Comparison of ENCODE assay signal across 10 cellular contexts in genomic region chr4:10097906-10098769, GRCh38. TPM values are rescaled to one million over a fixed set of nuclear protein-coding genes. Genes with fewer than 3 reads are reported as not detected.
DNase-seq lines count a peak whose midpoint lies in the region; ATAC-seq, FAIRE-seq and TF ChIP-seq lines count a peak whose summit lies in the region.
"Had no signal": no experiment of that assay in that cellular context is flagged by ENCODE, and none has a peak within 500 bp of the region (broad histone marks: within the 10 kb centered on the region; RNA-seq: fewer than 3 reads in every experiment).

No MANE protein-coding gene starts in this region.

- no peaks in the 10 kb centered on the region for H3K27me3 Mint-ChIP-seq in activated T-cell treated with anti-CD3 and anti-CD28 coated beads, Interleukin-2, amount 50 U/mL, for 72 hours (ENCODE audit: low read depth)
- H3K27me3 Mint-ChIP-seq in activated T-helper 17 cell treated with anti-CD3 and anti-CD28 coated beads, Interleukin-2, amount 50 U/mL, for 72 hours, result no peaks in the 10 kb centered on the region
- H3K27me3 Mint-ChIP-seq: naive B cell had no signal

- WGBS in thyroid gland, 2 donors, result 83 to 94% methylated on average over 7 of the region's 9 CpGs

- peak overlapping the region; percentile 86 for H3K27ac Mint-ChIP-seq in activated T-cell treated with anti-CD3 and anti-CD28 coated beads, Interleukin-2, amount 50 U/mL, for 72 hours
- H3K27ac Mint-ChIP-seq in activated T-helper 17 cell treated with anti-CD3 and anti-CD28 coated beads, Interleukin-2, amount 50 U/mL, for 72 hours, result peak overlapping the region; percentile 94

- no peak for DNase-seq in activated T-cell treated with anti-CD3 and anti-CD28 coated beads, Interleukin-2, amount 50 U/mL, for 72 hours
- DNase-seq in activated T-cell treated with anti-CD3 and anti-CD28 coated beads for 4 hours (no peak), foreskin keratinocyte (no peak), thyroid gland (no peak), NCI-H345 (lab: John Stamatoyannopoulos, UW) (no peak), H54 (ENCODE audit: insufficient read length, low spot score) (no peak)
- DNase-seq: naive B cell, NCI-H1048 had no signal

- H3K4me1 ChIP-seq in foreskin keratinocyte (peaks cover 44% of the 10 kb centered on the region), thyroid gland (peaks cover 49 to 65% of the 10 kb centered on the region in 2 donors)

- FAIRE-seq in H54 (lab: Jason Lieb, UNC), result no peak

- no peaks in the 10 kb centered on the region for H3K9me3 ChIP-seq in thyroid gland

- H3K4me1 Mint-ChIP-seq in activated T-cell treated with anti-CD3 and anti-CD28 coated beads, Interleukin-2, amount 50 U/mL, for 72 hours (ENCODE audit: low read depth), result peaks cover 100% of the 10 kb centered on the region
- H3K4me1 Mint-ChIP-seq in activated T-helper 17 cell treated with anti-CD3 and anti-CD28 coated beads, Interleukin-2, amount 50 U/mL, for 72 hours, result peaks cover 74% of the 10 kb centered on the region

- H3K36me3 Mint-ChIP-seq in activated T-cell treated with anti-CD3 and anti-CD28 coated beads, Interleukin-2, amount 50 U/mL, for 72 hours (ENCODE audit: insufficient read depth in 2 of 2), result peaks cover 12 to 35% of the 10 kb centered on the region in 2 donors
- peaks cover 100% of the 10 kb centered on the region for H3K36me3 Mint-ChIP-seq in activated T-helper 17 cell treated with anti-CD3 and anti-CD28 coated beads, Interleukin-2, amount 50 U/mL, for 72 hours (ENCODE audit: low read depth)

- TF ChIP-seq POLR2A in thyroid gland (IDR thresholded peaks at IDR 0.05) (no peak), H54 (IDR thresholded peaks at IDR 0.05; ENCODE audit: low read depth, low read length) (no peak)

- no peaks in the 10 kb centered on the region for H3K27me3 ChIP-seq in foreskin keratinocyte
- no peaks in the 10 kb centered on the region for H3K27me3 ChIP-seq in thyroid gland

- intact Hi-C loops in thyroid gland (cut with DNase I), result no loop called here

- H3K4me3 ChIP-seq in thyroid gland (replicated peaks in 1 of 3), result no peak overlapping the region

- H3K27ac ChIP-seq in foreskin keratinocyte (peak overlapping the region; percentile 44), thyroid gland (peak overlapping the region in 2 of 3 donors; percentile 8 to 10)

- TF ChIP-seq CTCF in foreskin keratinocyte (conservative IDR thresholded peaks at IDR 0.05) (no peak), thyroid gland (IDR thresholded peaks at IDR 0.05) (no peak)

- H3K4me3 Mint-ChIP-seq in activated T-cell treated with anti-CD3 and anti-CD28 coated beads, Interleukin-2, amount 50 U/mL, for 72 hours, result peak overlapping the region; percentile 57 to 64
- peak overlapping the region; percentile 93 for H3K4me3 Mint-ChIP-seq in activated T-helper 17 cell treated with anti-CD3 and anti-CD28 coated beads, Interleukin-2, amount 50 U/mL, for 72 hours
- H3K4me3 Mint-ChIP-seq: naive B cell had no signal

- H3K36me3 ChIP-seq in thyroid gland, result peaks cover 55 to 58% of the 10 kb centered on the region in 2 donors

- no peak for ATAC-seq in activated T-cell treated with anti-CD3 and anti-CD28 coated beads, Interleukin-2, amount 50 U/mL, for 72 hours (replicated peaks in 1 of 2)
- no peak for ATAC-seq in activated T-helper 17 cell treated with anti-CD3 and anti-CD28 coated beads, Interleukin-2, amount 50 U/mL, for 72 hours (replicated peaks)
- ATAC-seq in foreskin keratinocyte (no peak), GM21717 (IDR thresholded peaks at IDR 0.05; ENCODE audit: unreplicated experiment) (no peak)

- no peaks in the 10 kb centered on the region for H3K9me3 Mint-ChIP-seq in activated T-cell treated with anti-CD3 and anti-CD28 coated beads, Interleukin-2, amount 50 U/mL, for 72 hours
- no peaks in the 10 kb centered on the region for H3K9me3 Mint-ChIP-seq in activated T-helper 17 cell treated with anti-CD3 and anti-CD28 coated beads, Interleukin-2, amount 50 U/mL, for 72 hours
- H3K9me3 Mint-ChIP-seq: naive B cell had no signal

RNA-seq across cellular contexts. Expression of gene WDR1, which starts 18.5 kb away (rescaled TPM):
- total RNA-seq in activated T-cell treated with anti-CD3 and anti-CD28 coated beads, Interleukin-2, amount 50 U/mL, for 72 hours, result 100 to 1,000 TPM; 304 to 326 TPM
- 100 to 1,000 TPM; 401 to 630 TPM for total RNA-seq in activated T-helper 17 cell treated with anti-CD3 and anti-CD28 coated beads, Interleukin-2, amount 50 U/mL, for 72 hours
- total RNA-seq in foreskin keratinocyte, result 383 and 394 TPM in 2 replicates
- 293 and 310 TPM in 2 replicates for polyA plus RNA-seq in foreskin keratinocyte
- total RNA-seq in thyroid gland, result 100 to 1,000 TPM; 122 to 238 (median 213) TPM
